ENCODE assay signal across 15 cellular contexts in genomic region chr6:37459981-37460800, GRCh38. TPM values are rescaled to one million over a fixed set of nuclear protein-coding genes. Genes with fewer than 3 reads are reported as not detected.
DNase-seq lines count a peak whose midpoint lies in the region; ATAC-seq, FAIRE-seq and TF ChIP-seq lines count a peak whose summit lies in the region.
"Had no signal": no experiment of that assay in that cellular context is flagged by ENCODE, and none has a peak within 500 bp of the region (broad histone marks: within the 10 kb centered on the region; RNA-seq: fewer than 3 reads in every experiment).

No MANE protein-coding gene starts in this region.

- no peak overlapping the region for H2AFZ ChIP-seq in HepG2 (ENCODE audit: low read length)

- H3K9me3 Mint-ChIP-seq in endothelial cell (ENCODE audit: unreplicated experiment) (no peaks in the 10 kb centered on the region), type B pancreatic cell (no peaks in the 10 kb centered on the region), HFFc6 (no peaks in the 10 kb centered on the region)
- H3K9me3 Mint-ChIP-seq: memory B cell had no signal

- H3K36me3 Mint-ChIP-seq in endothelial cell (ENCODE audit: low read depth, unreplicated experiment) (peaks cover 36% of the 10 kb centered on the region), type B pancreatic cell (peaks cover 38% of the 10 kb centered on the region), HFFc6 (ENCODE audit: low read depth) (peaks cover 52% of the 10 kb centered on the region)

- no peak for ATAC-seq in HepG2
- ATAC-seq: activated CD4-positive, alpha-beta T cell treated with anti-CD3 and anti-CD28 coated beads for 36 hours; heart right ventricle; pancreas had no signal

- WGBS in HepG2 (ENCODE audit: low lambda C conversion rate): 97% methylated on average over 5 of the region's 5 CpGs

- BruUV-seq in HepG2 (replicated peaks; lab: Mats Ljungman, UMichigan): no TSS peak

- H3K4me1 ChIP-seq in NT2/D1 (ENCODE audit: insufficient read depth, insufficient read length): no peaks in the 10 kb centered on the region
- H3K4me1 ChIP-seq in HepG2 (ENCODE audit: insufficient read depth, low read length): no peaks in the 10 kb centered on the region
- H3K4me1 ChIP-seq: breast epithelium, heart right ventricle, pancreas had no signal

- in situ Hi-C loops in HepG2 (cut with HindIII; ENCODE audit: extremely low pct_ligation_motif_present, low pct_unique_long_range_greater_than_20kb): no loop called here

- TF ChIP-seq CTCF in endothelial cell (IDR thresholded peaks at IDR 0.05; ENCODE audit: unreplicated experiment) (no peak), HepG2 (CRISPR knock-in tag; IDR thresholded peaks at IDR 0.05) (no peak), type B pancreatic cell (conservative IDR thresholded peaks at IDR 0.05) (no peak), HFFc6 (IDR thresholded peaks at IDR 0.05) (no peak)

- CTCF ChIA-PET in HepG2 (lab: Yijun Ruan, JAX; ENCODE audit: low intra/inter-chr PET ratio, low total read pairs): no interaction called here

- TF ChIP-seq POLR2A in HepG2 (IDR thresholded peaks at IDR 0.05; ENCODE audit: insufficient read depth in 1 of 2, low read depth in 2 of 2, low read length in 2 of 2): no peak

- POLR2A ChIA-PET in HepG2 (lab: Yijun Ruan, JAX): no interaction called here

- no peak for FAIRE-seq in HepG2 (lab: Jason Lieb, UNC)
- FAIRE-seq: pancreas had no signal

- TF ChIP-seq RAD21 in HepG2 (CRISPR knock-in tag; IDR thresholded peaks at IDR 0.05): no peak

- H3K4me3 ChIP-seq in NT2/D1 (ENCODE audit: insufficient read length, low read depth) (no peak overlapping the region), HepG2 (replicated peaks in 1 of 3; ENCODE audit: insufficient read depth in 1 of 3, low read depth in 2 of 3, low read length in 3 of 3) (no peak overlapping the region)
- H3K4me3 ChIP-seq: breast epithelium, heart right ventricle, pancreas had no signal

- no peak overlapping the region for H3K27ac ChIP-seq in HepG2 (ENCODE audit: extremely low read length, insufficient read depth, low read length)
- H3K27ac ChIP-seq: breast epithelium, heart right ventricle, pancreas had no signal

- H3K9ac ChIP-seq in NT2/D1 (ENCODE audit: insufficient read length, low read depth) (no peak overlapping the region), HepG2 (ENCODE audit: insufficient read depth, low read depth, low read length) (no peak overlapping the region)

- no peak overlapping the region for H3K4me2 ChIP-seq in HepG2 (ENCODE audit: low read depth, low read length)

- no peak for TF ChIP-seq EP300 in HepG2 (IDR thresholded peaks at IDR 0.05; ENCODE audit: low read depth in 2 of 2, low read length in 2 of 2)
- no peak for TF ChIP-seq EP300 in HepG2 (CRISPR knock-in tag; IDR thresholded peaks at IDR 0.05; ENCODE audit: borderline replicate concordance)

- no peaks in the 10 kb centered on the region for H3K9me3 ChIP-seq in NT2/D1 (ENCODE audit: insufficient read depth, low read length)
- no peaks in the 10 kb centered on the region for H3K9me3 ChIP-seq in HepG2 (ENCODE audit: low read length)
- H3K9me3 ChIP-seq: breast epithelium, heart right ventricle, pancreas had no signal

- peaks cover 2% of the 10 kb centered on the region for H3K27me3 Mint-ChIP-seq in endothelial cell (ENCODE audit: unreplicated experiment)
- H3K27me3 Mint-ChIP-seq in type B pancreatic cell: no peaks in the 10 kb centered on the region
- peaks cover 2% of the 10 kb centered on the region for H3K27me3 Mint-ChIP-seq in HFFc6 (ENCODE audit: insufficient read depth)
- H3K27me3 Mint-ChIP-seq: activated CD4-positive, alpha-beta T cell treated with anti-CD3 and anti-CD28 coated beads for 36 hours; memory B cell had no signal

- no peaks in the 10 kb centered on the region for H4K20me1 ChIP-seq in HepG2 (ENCODE audit: insufficient read depth, low read length)

- H3K4me1 Mint-ChIP-seq in endothelial cell (ENCODE audit: unreplicated experiment): peaks cover 4% of the 10 kb centered on the region
- peaks cover 8% of the 10 kb centered on the region for H3K4me1 Mint-ChIP-seq in type B pancreatic cell (ENCODE audit: unreplicated experiment)
- H3K4me1 Mint-ChIP-seq in HFFc6 (ENCODE audit: low read depth): peaks cover 27% of the 10 kb centered on the region
- H3K4me1 Mint-ChIP-seq: activated CD4-positive, alpha-beta T cell treated with anti-CD3 and anti-CD28 coated beads for 36 hours; memory B cell had no signal

- DNase-seq in D341Med (ENCODE audit: low spot score) (peak; percentile 79), NCI-H1417 treated with DMSO at 0.1 percent for 48 hours (lab: John Stamatoyannopoulos, UW) (peak; percentile 29), NT2/D1 (ENCODE audit: low read depth, low spot score) (peak; percentile 57), endothelial cell (ENCODE audit: low spot score) (no peak), HepG2 (ENCODE audit: low spot score) (no peak), hippocampal formation (lab: John Stamatoyannopoulos, UW) (no peak), type B pancreatic cell (ENCODE audit: extremely low spot score, unreplicated experiment) (no peak), HFFc6 (no peak)
- DNase-seq: activated CD4-positive, alpha-beta T cell treated with anti-CD3 and anti-CD28 coated beads for 36 hours; DMS153; heart right ventricle; NCI-H748 treated with DMSO at 0.1 percent for 48 hours; pancreas had no signal

- no peaks in the 10 kb centered on the region for H3K79me2 ChIP-seq in HepG2 (ENCODE audit: insufficient read depth, low read length)

- intact Hi-C loops in HepG2 (cut with micrococcal nuclease; ENCODE audit: unreplicated experiment): no loop called here

- no peak overlapping the region for H3K4me3 Mint-ChIP-seq in endothelial cell (ENCODE audit: unreplicated experiment)
- H3K4me3 Mint-ChIP-seq in type B pancreatic cell: no peak overlapping the region
- H3K4me3 Mint-ChIP-seq in HFFc6: no peak overlapping the region
- H3K4me3 Mint-ChIP-seq: activated CD4-positive, alpha-beta T cell treated with anti-CD3 and anti-CD28 coated beads for 36 hours; memory B cell had no signal

- H3K36me3 ChIP-seq in NT2/D1 (ENCODE audit: insufficient read depth, insufficient read length, low read length) (peaks cover 58% of the 10 kb centered on the region), HepG2 (replicated peaks in 1 of 2; ENCODE audit: control insufficient read depth in 1 of 2, insufficient read depth in 2 of 2, low read length in 2 of 2) (peaks cover 37 to 79% of the 10 kb centered on the region in 2 experiments)

- H3K27me3 ChIP-seq in NT2/D1 (ENCODE audit: insufficient read depth, insufficient read length) (no peaks in the 10 kb centered on the region), HepG2 (ENCODE audit: control insufficient read depth in 1 of 2, insufficient read depth in 2 of 2, low read length in 2 of 2) (no peaks in the 10 kb centered on the region)
- H3K27me3 ChIP-seq: breast epithelium, heart right ventricle, pancreas had no signal

- H3K27ac Mint-ChIP-seq in endothelial cell (ENCODE audit: unreplicated experiment) (peak overlapping the region; percentile 57), type B pancreatic cell (no peak overlapping the region), HFFc6 (no peak overlapping the region)
- H3K27ac Mint-ChIP-seq: activated CD4-positive, alpha-beta T cell treated with anti-CD3 and anti-CD28 coated beads for 36 hours; memory B cell had no signal

RNA-seq across cellular contexts. Expression of gene CMTR1, which starts 27.2 kb away (rescaled TPM):
- total RNA-seq in endothelial cell (ENCODE audit: unreplicated experiment): 50.0 TPM
- 33.0 and 55.2 TPM in 2 replicates for total RNA-seq in HepG2 (2016; rRNA removed; fragmentation: Illumina TruSeq; extraction: Trizol)
- 6.1 and 7.1 TPM in 2 replicates for total RNA-seq in HepG2 (2016; cell fraction: cytosol; rRNA removed; fragmentation: Illumina TruSeq; extraction: Trizol; ENCODE audit: low read depth)
- total RNA-seq in HepG2 (2016; cell fraction: insoluble cytoplasmic fraction; rRNA removed; fragmentation: Illumina TruSeq; extraction: Trizol): 31.4 and 54.4 TPM in 2 replicates
- total RNA-seq in HepG2 (2016; cell fraction: membrane; rRNA removed; fragmentation: Illumina TruSeq; extraction: Trizol): 9.3 and 11.2 TPM in 2 replicates
- total RNA-seq in HepG2 (2016; cell fraction: nucleus; rRNA removed; fragmentation: Illumina TruSeq; extraction: Trizol): 67.5 and 75.1 TPM in 2 replicates
- 19.7 and 23.4 TPM in 2 replicates for polyA plus RNA-seq in HepG2 (2011; rRNA removed)
- 17.2 and 19.2 TPM in 2 replicates for polyA plus RNA-seq in HepG2 (2011; cell fraction: cytosol; rRNA removed)
- polyA plus RNA-seq in HepG2 (2011; cell fraction: nucleus; rRNA removed): 52.6 and 56.2 TPM in 2 replicates
- polyA plus RNA-seq in HepG2 (2012): 27.3 and 30.6 TPM in 2 replicates
- 1.9 and 2.5 TPM in 2 replicates for polyA plus RNA-seq in HepG2 (2016; cell fraction: cytosol; fragmentation: Illumina TruSeq; extraction: Trizol; ENCODE audit: low read depth)
- 21.8 TPM in 2 replicates for polyA plus RNA-seq in HepG2 (2016; cell fraction: insoluble cytoplasmic fraction; fragmentation: Illumina TruSeq; extraction: Trizol; ENCODE audit: low read depth)
- polyA plus RNA-seq in HepG2 (2016; cell fraction: membrane; fragmentation: Illumina TruSeq; extraction: Trizol; ENCODE audit: low read depth): 3.2 and 4.4 TPM in 2 replicates
- 88.3 and 90.5 TPM in 2 replicates for polyA plus RNA-seq in HepG2 (2016; cell fraction: nucleus; fragmentation: Illumina TruSeq; extraction: Trizol; ENCODE audit: insufficient read depth, low read depth)
- 25.6 and 34.1 TPM in 2 replicates for polyA minus RNA-seq in HepG2 (2011; rRNA and poly(A)+ RNA removed; ENCODE audit: low replicate concordance)
- polyA minus RNA-seq in HepG2 (2011; cell fraction: cytosol; rRNA and poly(A)+ RNA removed): 13.1 and 16.2 TPM in 2 replicates
- 28.7 and 35.8 TPM in 2 replicates for polyA minus RNA-seq in HepG2 (2011; cell fraction: nucleus; rRNA and poly(A)+ RNA removed)
- 37.8 and 53.0 TPM in 2 replicates for total RNA-seq in type B pancreatic cell (ENCODE audit: low replicate concordance)
- total RNA-seq in HFFc6 (2021; fragmentation: NEBNext Ultra II Directional; extraction: Animal tissue kit (Norgen Biotek cat#: 25700)): 10 to 100 TPM; 36.1 to 42.2 (median 37.6) TPM

RNA-seq across cellular contexts. Expression of gene CCDC167, which starts 39.5 kb away (rescaled TPM):
- total RNA-seq in endothelial cell (ENCODE audit: unreplicated experiment): 38.0 TPM
- 66.8 and 72.4 TPM in 2 replicates for total RNA-seq in HepG2 (2016; rRNA removed; fragmentation: Illumina TruSeq; extraction: Trizol)
- 41.5 and 58.5 TPM in 2 replicates for total RNA-seq in HepG2 (2016; cell fraction: cytosol; rRNA removed; fragmentation: Illumina TruSeq; extraction: Trizol; ENCODE audit: low read depth)
- total RNA-seq in HepG2 (2016; cell fraction: insoluble cytoplasmic fraction; rRNA removed; fragmentation: Illumina TruSeq; extraction: Trizol): 69.4 and 83.1 TPM in 2 replicates
- total RNA-seq in HepG2 (2016; cell fraction: membrane; rRNA removed; fragmentation: Illumina TruSeq; extraction: Trizol): 47.6 and 63.2 TPM in 2 replicates
- total RNA-seq in HepG2 (2016; cell fraction: nucleus; rRNA removed; fragmentation: Illumina TruSeq; extraction: Trizol): 23.1 and 27.7 TPM in 2 replicates
- polyA plus RNA-seq in HepG2 (2011; rRNA removed): 44.0 and 48.4 TPM in 2 replicates
- polyA plus RNA-seq in HepG2 (2011; cell fraction: cytosol; rRNA removed): 65.1 and 68.9 TPM in 2 replicates
- 24.4 and 25.2 TPM in 2 replicates for polyA plus RNA-seq in HepG2 (2011; cell fraction: nucleus; rRNA removed)
- polyA plus RNA-seq in HepG2 (2012): 27.5 and 30.7 TPM in 2 replicates
- polyA plus RNA-seq in HepG2 (2016; cell fraction: cytosol; fragmentation: Illumina TruSeq; extraction: Trizol; ENCODE audit: low read depth): 56.9 and 82.2 TPM in 2 replicates
- polyA plus RNA-seq in HepG2 (2016; cell fraction: insoluble cytoplasmic fraction; fragmentation: Illumina TruSeq; extraction: Trizol; ENCODE audit: low read depth): 94.3 and 99.6 TPM in 2 replicates
- 61.8 and 62.4 TPM in 2 replicates for polyA plus RNA-seq in HepG2 (2016; cell fraction: membrane; fragmentation: Illumina TruSeq; extraction: Trizol; ENCODE audit: low read depth)
- polyA plus RNA-seq in HepG2 (2016; cell fraction: nucleus; fragmentation: Illumina TruSeq; extraction: Trizol; ENCODE audit: insufficient read depth, low read depth): 51.1 and 54.5 TPM in 2 replicates
- 14.3 and 18.2 TPM in 2 replicates for polyA minus RNA-seq in HepG2 (2011; rRNA and poly(A)+ RNA removed; ENCODE audit: low replicate concordance)
- 6.4 and 11.3 TPM in 2 replicates for polyA minus RNA-seq in HepG2 (2011; cell fraction: cytosol; rRNA and poly(A)+ RNA removed)
- 6.3 and 11.4 TPM in 2 replicates for polyA minus RNA-seq in HepG2 (2011; cell fraction: nucleus; rRNA and poly(A)+ RNA removed)
- 28.1 and 38.3 TPM in 2 replicates for total RNA-seq in type B pancreatic cell (ENCODE audit: low replicate concordance)
- 10 to 100 TPM; 19.0 to 23.8 (median 22.4) TPM for total RNA-seq in HFFc6 (2021; fragmentation: NEBNext Ultra II Directional; extraction: Animal tissue kit (Norgen Biotek cat#: 25700))

Comparison
In these comparisons a context has a peak if more than half of its experiments do, and no peak if none do; other contexts are left out.
1. DNase-seq: peak in D341Med (single experiment), NCI-H1417 treated with DMSO at 0.1 percent for 48 hours (single experiment) and NT2/D1 (single experiment); none in endothelial cell (single experiment), HepG2 (single experiment), hippocampal formation (0 of 2), type B pancreatic cell (single experiment) and HFFc6 (single experiment).